ENCODE assay signal across 1 cellular context in the genomic region with DNA sequence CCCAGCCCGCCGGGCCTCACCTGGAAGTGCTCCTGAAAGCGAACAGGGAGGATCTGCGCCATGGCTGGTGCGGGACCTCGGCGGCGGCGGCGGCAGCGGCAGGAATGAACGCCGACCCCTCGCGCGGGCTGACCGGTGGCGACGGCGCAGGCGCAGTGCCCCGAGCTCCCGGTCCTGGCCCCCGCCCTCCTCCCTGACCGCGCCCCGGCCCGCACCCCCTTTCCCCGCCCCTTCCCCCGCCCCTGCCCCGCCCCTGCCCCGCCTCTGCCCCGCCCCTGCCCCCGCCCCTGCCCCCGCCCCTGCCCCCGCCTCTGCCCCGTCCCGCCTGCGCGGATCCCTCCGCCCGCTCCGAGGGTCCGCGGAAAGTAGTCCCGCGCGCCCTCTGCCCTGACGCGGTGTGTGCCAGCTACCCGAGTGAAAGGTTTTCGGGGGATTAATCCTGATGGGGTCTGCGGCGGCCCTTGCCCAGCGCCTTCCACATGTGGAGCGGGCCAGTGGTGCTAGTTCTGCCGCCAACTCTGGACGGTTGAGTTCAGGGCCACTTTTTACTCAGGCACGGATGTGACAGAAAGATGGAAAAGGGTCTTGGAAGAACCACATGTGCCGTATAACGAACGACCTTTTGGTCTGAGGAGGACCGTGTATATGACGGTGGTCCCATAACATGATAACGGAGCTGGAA.
TF ChIP-seq lines count a peak whose summit lies in the region.

CLTCL1 (minus strand) TSS at position 140 of the 682 bp plus-strand sequence; CDS start at position 62, 78 bp downstream.

TF ChIP-seq in HepG2, 621 proteins besides CTCF, POLR2A, EP300 and RAD21 (continued from another document and continues in another):
- TF ChIP-seq, protein P1, sequence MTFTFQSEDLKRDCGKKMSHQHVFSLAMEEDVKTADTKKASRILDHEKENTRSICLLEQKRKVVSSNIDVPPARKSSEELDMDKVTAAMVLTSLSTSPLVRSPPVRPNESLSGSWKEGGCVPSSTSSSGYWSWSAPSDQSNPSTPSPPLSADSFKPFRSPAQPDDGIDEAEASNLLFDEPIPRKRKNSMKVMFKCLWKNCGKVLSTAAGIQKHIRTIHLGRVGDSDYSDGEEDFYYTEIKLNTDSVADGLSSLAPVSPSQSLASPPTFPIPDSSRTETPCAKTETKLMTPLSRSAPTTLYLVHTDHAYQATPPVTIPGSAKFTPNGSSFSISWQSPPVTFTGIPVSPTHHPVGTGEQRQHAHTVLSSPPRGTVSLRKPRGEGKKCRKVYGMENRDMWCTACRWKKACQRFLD (CRISPR knock-in tag; IDR thresholded peaks at IDR 0.05; ENCODE audit: borderline replicate concordance): no peak
- peak; percentile 55; the same call in 1 of the 2 replicates for TF ChIP-seq KAT8 (CRISPR knock-in tag; IDR thresholded peaks at IDR 0.05)
- no peak for TF ChIP-seq ZSCAN31 (CRISPR knock-in tag; IDR thresholded peaks at IDR 0.05; ENCODE audit: low read depth)
- TF ChIP-seq ZNF142 (CRISPR knock-in tag; IDR thresholded peaks at IDR 0.05): no peak
- no peak for TF ChIP-seq ZNF577 (CRISPR knock-in tag; IDR thresholded peaks at IDR 0.05; ENCODE audit: borderline replicate concordance, low read depth)
- TF ChIP-seq KMT2B (CRISPR knock-in tag; IDR thresholded peaks at IDR 0.05): peak; percentile 71
- TF ChIP-seq ZMYM3 (CRISPR knock-in tag; IDR thresholded peaks at IDR 0.05): no peak
- 0 out of 2 replicates have a peak, but pooled peaks have one; percentile 28 for TF ChIP-seq GFI1 (CRISPR knock-in tag; IDR thresholded peaks at IDR 0.05; ENCODE audit: borderline replicate concordance)
- TF ChIP-seq THYN1 (CRISPR knock-in tag; IDR thresholded peaks at IDR 0.05; ENCODE audit: borderline replicate concordance, low read depth): no peak
- TF ChIP-seq ZNF550 (CRISPR knock-in tag; IDR thresholded peaks at IDR 0.05; ENCODE audit: borderline replicate concordance): no peak
- TF ChIP-seq SMARCE1 (IDR thresholded peaks at IDR 0.05; ENCODE audit: borderline replicate concordance): no peak
- TF ChIP-seq U2AF1 (optimal IDR thresholded peaks at IDR 0.05; ENCODE audit: low read depth, low read length): no peak
- TF ChIP-seq AGO1 (IDR thresholded peaks at IDR 0.05; ENCODE audit: low read depth, low read length, poor library complexity, severe bottlenecking): no peak
- no peak for TF ChIP-seq ZNF558 (CRISPR knock-in tag; IDR thresholded peaks at IDR 0.05; ENCODE audit: borderline replicate concordance)
- no peak for TF ChIP-seq ZNF660 (CRISPR knock-in tag; IDR thresholded peaks at IDR 0.05; ENCODE audit: borderline replicate concordance, low read depth)
- TF ChIP-seq ZNF432 (CRISPR knock-in tag; IDR thresholded peaks at IDR 0.05; ENCODE audit: borderline replicate concordance): no peak
- TF ChIP-seq SP4 (CRISPR knock-in tag; IDR thresholded peaks at IDR 0.05): peak; percentile 87
- TF ChIP-seq TCF12 (IDR thresholded peaks at IDR 0.05): no peak
- no peak for TF ChIP-seq TCF12 (CRISPR knock-in tag; IDR thresholded peaks at IDR 0.05)
- peak; percentile 87; the same call in 1 of the 2 replicates for TF ChIP-seq KDM2A (CRISPR knock-in tag; IDR thresholded peaks at IDR 0.05; ENCODE audit: borderline replicate concordance, low read depth)
- no peak for TF ChIP-seq RBAK (CRISPR knock-in tag; IDR thresholded peaks at IDR 0.05)
- TF ChIP-seq, protein P2, sequence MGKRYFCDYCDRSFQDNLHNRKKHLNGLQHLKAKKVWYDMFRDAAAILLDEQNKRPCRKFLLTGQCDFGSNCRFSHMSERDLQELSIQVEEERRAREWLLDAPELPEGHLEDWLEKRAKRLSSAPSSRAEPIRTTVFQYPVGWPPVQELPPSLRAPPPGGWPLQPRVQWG (CRISPR knock-in tag; IDR thresholded peaks at IDR 0.05; ENCODE audit: borderline replicate concordance, low read depth): no peak
- no peak for TF ChIP-seq ZNF337 (CRISPR knock-in tag; IDR thresholded peaks at IDR 0.05; ENCODE audit: borderline replicate concordance, low read depth)
- peak; percentile 5; the same call in 1 of the 2 replicates for TF ChIP-seq ZSCAN21 (CRISPR knock-in tag; IDR thresholded peaks at IDR 0.05; ENCODE audit: borderline replicate concordance)
- TF ChIP-seq ELF1 (CRISPR knock-in tag; IDR thresholded peaks at IDR 0.05): no peak
- TF ChIP-seq KLF6 (CRISPR knock-in tag; IDR thresholded peaks at IDR 0.05): no peak
- no peak for TF ChIP-seq EHMT2 (IDR thresholded peaks at IDR 0.05; ENCODE audit: borderline replicate concordance, low read depth, low read length)
- no peak for TF ChIP-seq SYNCRIP (IDR thresholded peaks at IDR 0.05; ENCODE audit: insufficient read depth, low read depth, low read length)
- no peak for TF ChIP-seq ZNF709 (CRISPR knock-in tag; IDR thresholded peaks at IDR 0.05)
- TF ChIP-seq ZFP91 (CRISPR knock-in tag; IDR thresholded peaks at IDR 0.05; ENCODE audit: borderline replicate concordance): peak; percentile 76; the same call in 1 of the 2 replicates
- TF ChIP-seq KLF16 (CRISPR knock-in tag; IDR thresholded peaks at IDR 0.05): no peak
- no peak for TF ChIP-seq TBL1XR1 (IDR thresholded peaks at IDR 0.05; ENCODE audit: borderline replicate concordance, low read length, partially characterized antibody)
- TF ChIP-seq NAIF1 (CRISPR knock-in tag; IDR thresholded peaks at IDR 0.05; ENCODE audit: borderline replicate concordance): no peak
- TF ChIP-seq RXRA (CRISPR knock-in tag; IDR thresholded peaks at IDR 0.05): no peak
- TF ChIP-seq SP140L (CRISPR knock-in tag; IDR thresholded peaks at IDR 0.05; ENCODE audit: borderline replicate concordance): no peak
- TF ChIP-seq, protein P3, sequence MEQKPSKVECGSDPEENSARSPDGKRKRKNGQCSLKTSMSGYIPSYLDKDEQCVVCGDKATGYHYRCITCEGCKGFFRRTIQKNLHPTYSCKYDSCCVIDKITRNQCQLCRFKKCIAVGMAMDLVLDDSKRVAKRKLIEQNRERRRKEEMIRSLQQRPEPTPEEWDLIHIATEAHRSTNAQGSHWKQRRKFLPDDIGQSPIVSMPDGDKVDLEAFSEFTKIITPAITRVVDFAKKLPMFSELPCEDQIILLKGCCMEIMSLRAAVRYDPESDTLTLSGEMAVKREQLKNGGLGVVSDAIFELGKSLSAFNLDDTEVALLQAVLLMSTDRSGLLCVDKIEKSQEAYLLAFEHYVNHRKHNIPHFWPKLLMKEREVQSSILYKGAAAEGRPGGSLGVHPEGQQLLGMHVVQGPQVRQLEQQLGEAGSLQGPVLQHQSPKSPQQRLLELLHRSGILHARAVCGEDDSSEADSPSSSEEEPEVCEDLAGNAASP (CRISPR knock-in tag; IDR thresholded peaks at IDR 0.05; ENCODE audit: borderline replicate concordance): no peak
- peak; percentile 25; the same call in 1 of the 2 replicates for TF ChIP-seq HOXA3 (CRISPR knock-in tag; IDR thresholded peaks at IDR 0.05)
- peak; percentile 82 for TF ChIP-seq POLR2AphosphoS5 (IDR thresholded peaks at IDR 0.05; ENCODE audit: low read depth, low read length)
- no peak for TF ChIP-seq ZFYVE20 (CRISPR knock-in tag; IDR thresholded peaks at IDR 0.05; ENCODE audit: borderline replicate concordance, low read depth)
- TF ChIP-seq ZNF629 (CRISPR knock-in tag; conservative IDR thresholded peaks at IDR 0.05): 0 out of 2 replicates have a peak, but pooled peaks have one; percentile 21
- TF ChIP-seq ATF3 (CRISPR knock-in tag; IDR thresholded peaks at IDR 0.05): no peak
- peak; percentile 50 for TF ChIP-seq GATAD2A (CRISPR knock-in tag; IDR thresholded peaks at IDR 0.05)
- TF ChIP-seq, protein P4, sequence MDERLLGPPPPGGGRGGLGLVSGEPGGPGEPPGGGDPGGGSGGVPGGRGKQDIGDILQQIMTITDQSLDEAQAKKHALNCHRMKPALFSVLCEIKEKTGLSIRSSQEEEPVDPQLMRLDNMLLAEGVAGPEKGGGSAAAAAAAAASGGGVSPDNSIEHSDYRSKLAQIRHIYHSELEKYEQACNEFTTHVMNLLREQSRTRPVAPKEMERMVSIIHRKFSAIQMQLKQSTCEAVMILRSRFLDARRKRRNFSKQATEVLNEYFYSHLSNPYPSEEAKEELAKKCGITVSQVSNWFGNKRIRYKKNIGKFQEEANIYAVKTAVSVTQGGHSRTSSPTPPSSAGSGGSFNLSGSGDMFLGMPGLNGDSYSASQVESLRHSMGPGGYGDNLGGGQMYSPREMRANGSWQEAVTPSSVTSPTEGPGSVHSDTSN (CRISPR knock-in tag; IDR thresholded peaks at IDR 0.05): no peak
- TF ChIP-seq ZNF776 (CRISPR knock-in tag; IDR thresholded peaks at IDR 0.05): no peak
- TF ChIP-seq ZNF614 (CRISPR knock-in tag; IDR thresholded peaks at IDR 0.05; ENCODE audit: borderline replicate concordance): no peak
- 0 out of 2 replicates have a peak, but pooled peaks have one; percentile 25 for TF ChIP-seq SATB2 (CRISPR knock-in tag; IDR thresholded peaks at IDR 0.05)
- TF ChIP-seq HOXA7 (CRISPR knock-in tag; IDR thresholded peaks at IDR 0.05): no peak
- TF ChIP-seq FOXJ3 (CRISPR knock-in tag; IDR thresholded peaks at IDR 0.05; ENCODE audit: borderline replicate concordance): no peak; the same call in 1 of the 2 replicates
- peak; percentile 38; the same call in 1 of the 2 replicates for TF ChIP-seq SP5 (CRISPR knock-in tag; IDR thresholded peaks at IDR 0.05; ENCODE audit: borderline replicate concordance, low read depth)
- peak; percentile 47; the same call in 1 of the 2 replicates for TF ChIP-seq ZNF484 (CRISPR knock-in tag; IDR thresholded peaks at IDR 0.05; ENCODE audit: borderline replicate concordance, low read depth)
- TF ChIP-seq MNT (IDR thresholded peaks at IDR 0.05): no peak
- TF ChIP-seq REL (CRISPR knock-in tag; conservative IDR thresholded peaks at IDR 0.05): no peak
- TF ChIP-seq MAFK (conservative IDR thresholded peaks at IDR 0.05 in 1 of 2, IDR thresholded peaks at IDR 0.05 in 1 of 2; ENCODE audit: low read length in 2 of 2): no peak
- TF ChIP-seq DR1 (CRISPR knock-in tag; IDR thresholded peaks at IDR 0.05): 0 out of 2 replicates have a peak, but pooled peaks have one; percentile 42
- TF ChIP-seq PAX8 (CRISPR knock-in tag; IDR thresholded peaks at IDR 0.05; ENCODE audit: borderline replicate concordance): no peak
